Comparison of ENCODE assay signal across 33 cellular contexts in the genomic region with DNA sequence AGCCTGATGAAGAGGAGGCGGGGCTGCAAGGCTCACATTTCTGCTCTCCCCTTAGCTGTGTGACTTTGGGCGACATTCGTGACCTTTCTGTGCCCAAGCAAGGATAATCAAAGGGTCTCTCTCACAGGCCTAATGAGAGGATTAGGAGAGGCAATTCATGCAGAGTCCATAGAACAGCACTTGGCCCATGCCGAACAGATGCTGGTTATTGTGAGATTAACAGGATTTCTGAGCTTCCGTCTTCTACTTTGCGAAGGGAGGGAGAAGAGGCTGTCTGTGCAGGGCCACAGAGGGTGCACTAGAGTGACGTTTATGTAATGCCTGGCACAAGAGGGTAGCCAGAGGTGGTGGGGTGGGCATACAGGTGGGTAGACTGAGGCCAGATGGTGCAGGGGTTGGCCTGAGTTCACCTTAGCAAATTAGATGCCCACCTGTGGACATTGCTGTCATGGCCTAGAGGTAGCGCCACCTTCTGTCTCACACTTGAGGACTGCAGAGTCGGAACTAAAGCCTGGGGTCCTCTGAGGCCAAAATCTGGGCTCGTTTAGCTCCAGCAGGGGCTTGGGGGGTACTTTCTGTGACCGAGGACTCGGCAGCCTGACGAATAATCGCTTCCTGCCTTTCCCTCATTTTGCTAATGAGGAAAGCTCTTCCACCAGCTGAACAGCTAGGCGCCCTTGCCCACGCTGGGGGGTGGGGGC. TPM values are rescaled to one million over a fixed set of nuclear protein-coding genes. Genes with fewer than 3 reads are reported as not detected.
"Had no signal": no experiment of that assay in that cellular context is flagged by ENCODE, and none has a peak within 500 bp of the region (broad histone marks: within the 10 kb centered on the region; RNA-seq: fewer than 3 reads in every experiment).

No MANE protein-coding gene starts in this region.

- H3K27ac ChIP-seq: ascending aorta, brain microvascular endothelial cell, tibial nerve had no signal

- DNase-seq: activated CD4-positive, alpha-beta memory T cell treated with anti-CD3 and anti-CD28 coated beads, Interleukin-2, amount 10 ng/mL, durations not matched to agents 7 days and 5 days; activated CD4-positive, alpha-beta T cell treated with anti-CD3 and anti-CD28 coated beads for 1 hour; activated CD4-positive, alpha-beta T cell treated with anti-CD3 and anti-CD28 coated beads, Interleukin-2, amount 10 ng/mL, durations not matched to agents 7 days and 5 days; activated CD8-positive, alpha-beta memory T cell treated with anti-CD3 and anti-CD28 coated beads, Interleukin-2, amount 50 U/mL, for 48 hours; activated gamma-delta T cell; activated naive CD4-positive, alpha-beta T cell treated with anti-CD3 and anti-CD28 coated beads, Interleukin-2, amount 10 ng/mL, durations not matched to agents 7 days and 5 days; activated naive CD8-positive, alpha-beta T cell treated with anti-CD3 and anti-CD28 coated beads, Interleukin-2, amount 10 ng/mL, durations not matched to agents 7 days and 5 days; activated T-cell treated with anti-CD3 and anti-CD28 coated beads, Interleukin-2, amount 50 U/mL, for 24 hours; brain microvascular endothelial cell; cortex of kidney; effector memory CD8-positive, alpha-beta T cell; erythroblast; head of caudate nucleus; hippocampal formation; immature natural killer cell; naive B cell; nephron progenitor cell; nucleus accumbens; stimulated activated CD4-positive, alpha-beta T cell treated with anti-CD3 and anti-CD28 coated beads, Interleukin-2, amount 100 ng/mL, for 48 hours; stimulated activated naive CD4-positive, alpha-beta T cell treated with Interleukin-2 at 50 U/mL for 16 hours; T-helper 17 cell; T1000 had no signal

- H3K27me3 ChIP-seq: ascending aorta had no signal

- H3K9me3 Mint-ChIP-seq: activated CD4-positive, alpha-beta memory T cell treated with anti-CD3 and anti-CD28 coated beads, Interleukin-2, amount 10 ng/mL, durations not matched to agents 7 days and 5 days; activated CD4-positive, alpha-beta T cell treated with anti-CD3 and anti-CD28 coated beads, Interleukin-2, amount 10 ng/mL, durations not matched to agents 7 days and 5 days; activated naive CD4-positive, alpha-beta T cell treated with anti-CD3 and anti-CD28 coated beads, Interleukin-2, amount 10 ng/mL, durations not matched to agents 7 days and 5 days; activated naive CD8-positive, alpha-beta T cell treated with anti-CD3 and anti-CD28 coated beads, Interleukin-2, amount 10 ng/mL, durations not matched to agents 7 days and 5 days; activated T-cell treated with anti-CD3 and anti-CD28 coated beads, Interleukin-2, amount 50 U/mL, for 24 hours; immature natural killer cell; mesothelial cell of epicardium; nephron progenitor cell had no signal

- H3K27me3 Mint-ChIP-seq: activated CD4-positive, alpha-beta memory T cell treated with anti-CD3 and anti-CD28 coated beads, Interleukin-2, amount 10 ng/mL, durations not matched to agents 7 days and 5 days; activated CD4-positive, alpha-beta T cell treated with anti-CD3 and anti-CD28 coated beads, Interleukin-2, amount 10 ng/mL, durations not matched to agents 7 days and 5 days had no signal

- H3K36me3 Mint-ChIP-seq: activated naive CD4-positive, alpha-beta T cell treated with anti-CD3 and anti-CD28 coated beads, Interleukin-2, amount 10 ng/mL, durations not matched to agents 7 days and 5 days; activated naive CD8-positive, alpha-beta T cell treated with anti-CD3 and anti-CD28 coated beads, Interleukin-2, amount 10 ng/mL, durations not matched to agents 7 days and 5 days; immature natural killer cell; mesothelial cell of epicardium; naive B cell had no signal

- H3K4me1 Mint-ChIP-seq: activated CD4-positive, alpha-beta memory T cell treated with anti-CD3 and anti-CD28 coated beads, Interleukin-2, amount 10 ng/mL, durations not matched to agents 7 days and 5 days; activated CD4-positive, alpha-beta T cell treated with anti-CD3 and anti-CD28 coated beads, Interleukin-2, amount 10 ng/mL, durations not matched to agents 7 days and 5 days; activated naive CD4-positive, alpha-beta T cell treated with anti-CD3 and anti-CD28 coated beads, Interleukin-2, amount 10 ng/mL, durations not matched to agents 7 days and 5 days; activated naive CD8-positive, alpha-beta T cell treated with anti-CD3 and anti-CD28 coated beads, Interleukin-2, amount 10 ng/mL, durations not matched to agents 7 days and 5 days; immature natural killer cell; naive B cell; T-helper 17 cell had no signal

- ATAC-seq: effector memory CD8-positive, alpha-beta T cell; right cardiac atrium; T-helper 17 cell had no signal

- H3K4me3 Mint-ChIP-seq: activated CD4-positive, alpha-beta memory T cell treated with anti-CD3 and anti-CD28 coated beads, Interleukin-2, amount 10 ng/mL, durations not matched to agents 7 days and 5 days; activated CD4-positive, alpha-beta T cell treated with anti-CD3 and anti-CD28 coated beads, Interleukin-2, amount 10 ng/mL, durations not matched to agents 7 days and 5 days; activated naive CD4-positive, alpha-beta T cell treated with anti-CD3 and anti-CD28 coated beads, Interleukin-2, amount 10 ng/mL, durations not matched to agents 7 days and 5 days; activated naive CD8-positive, alpha-beta T cell treated with anti-CD3 and anti-CD28 coated beads, Interleukin-2, amount 10 ng/mL, durations not matched to agents 7 days and 5 days; activated T-cell treated with anti-CD3 and anti-CD28 coated beads, Interleukin-2, amount 50 U/mL, for 24 hours; effector memory CD8-positive, alpha-beta T cell; immature natural killer cell; mesothelial cell of epicardium; nephron progenitor cell; T-helper 17 cell had no signal

- H3K36me3 ChIP-seq: ascending aorta, brain microvascular endothelial cell, tibial nerve had no signal

- H3K9me3 ChIP-seq: ascending aorta, tibial nerve had no signal

- H3K27ac Mint-ChIP-seq: activated CD4-positive, alpha-beta memory T cell treated with anti-CD3 and anti-CD28 coated beads, Interleukin-2, amount 10 ng/mL, durations not matched to agents 7 days and 5 days; activated CD4-positive, alpha-beta T cell treated with anti-CD3 and anti-CD28 coated beads, Interleukin-2, amount 10 ng/mL, durations not matched to agents 7 days and 5 days; activated naive CD4-positive, alpha-beta T cell treated with anti-CD3 and anti-CD28 coated beads, Interleukin-2, amount 10 ng/mL, durations not matched to agents 7 days and 5 days; activated naive CD8-positive, alpha-beta T cell treated with anti-CD3 and anti-CD28 coated beads, Interleukin-2, amount 10 ng/mL, durations not matched to agents 7 days and 5 days; activated T-cell treated with anti-CD3 and anti-CD28 coated beads, Interleukin-2, amount 50 U/mL, for 24 hours; effector memory CD8-positive, alpha-beta T cell; immature natural killer cell; mesothelial cell of epicardium; T-helper 17 cell had no signal

- H3K4me1 ChIP-seq: ascending aorta had no signal

- H3K4me3 ChIP-seq: ascending aorta, tibial nerve had no signal

RNA-seq across cellular contexts. Expression of a gene that starts 18.6 kb away (rescaled TPM):
- total RNA-seq: activated CD4-positive, alpha-beta memory T cell treated with anti-CD3 and anti-CD28 coated beads, Interleukin-2, amount 10 ng/mL, durations not matched to agents 7 days and 5 days; activated CD4-positive, alpha-beta T cell treated with anti-CD3 and anti-CD28 coated beads, Interleukin-2, amount 10 ng/mL, durations not matched to agents 7 days and 5 days; activated naive CD8-positive, alpha-beta T cell treated with anti-CD3 and anti-CD28 coated beads, Interleukin-2, amount 10 ng/mL, durations not matched to agents 7 days and 5 days; ascending aorta; cardiac septum; chondrocyte; fibroblast of lung; fibroblast of villous mesenchyme; lower leg skin; mesothelial cell of epicardium; right cardiac atrium; T-helper 17 cell; temporal lobe; tibial nerve; ureter had no signal
- polyA plus RNA-seq: immature natural killer cell, right cardiac atrium had no signal
